ENCODE assay signal across 21 cellular contexts in genomic region chr16:9415588-9415987, GRCh38.
DNase-seq lines count a peak whose midpoint lies in the region; ATAC-seq, FAIRE-seq and TF ChIP-seq lines count a peak whose summit lies in the region.
"Had no signal": no experiment of that assay in that cellular context is flagged by ENCODE, and none has a peak within 500 bp of the region (broad histone marks: within the 10 kb centered on the region; RNA-seq: fewer than 3 reads in every experiment).

No MANE protein-coding gene starts in this region.

- H3K27ac ChIP-seq in GM23338 (ENCODE audit: low read depth) (no peak overlapping the region), WERI-Rb-1 (no peak overlapping the region), kidney (ENCODE audit: low read depth in 2 of 2, low read length in 2 of 2) (no peak overlapping the region)
- H3K27ac ChIP-seq: BLaER1 treated with 17β-estradiol and CSF1 and Interleukin-3, amounts not matched to agents 10 nM and 100 nM had no signal

- H3K4me3 ChIP-seq in GM23338 (no peak overlapping the region), WERI-Rb-1 (ENCODE audit: low read depth, low read length) (no peak overlapping the region), kidney (ENCODE audit: low read length in 2 of 2) (no peak overlapping the region)
- H3K4me3 ChIP-seq: BLaER1 treated with 17β-estradiol and CSF1 and Interleukin-3, amounts not matched to agents 10 nM and 100 nM had no signal

- no peak for FAIRE-seq in kidney (lab: Jason Lieb, UNC)
- FAIRE-seq: D721Med had no signal

- H3K27me3 Mint-ChIP-seq in GM23338 (ENCODE audit: insufficient read depth, low read depth, poor library complexity) (peaks cover 3% of the 10 kb centered on the region), neural crest cell (ENCODE audit: low read depth) (peaks cover 48% of the 10 kb centered on the region)
- no peaks in the 10 kb centered on the region for H3K27me3 Mint-ChIP-seq in activated T-helper 1 cell treated with anti-CD3 and anti-CD28 coated beads, Interleukin-12 subunit alpha, Interleukin-12 subunit beta, Interleukin-2, Interleukin-4 antibody, amounts not matched to agents 30 ng/mL and 10 ng/mL and 1 ng/mL, durations not matched to agents 14 hours and 24 hours and 36 hours (ENCODE audit: insufficient read depth)

- H3K4me3 Mint-ChIP-seq in GM23338 = no peak overlapping the region
- H3K4me3 Mint-ChIP-seq in neural crest cell = no peak overlapping the region
- no peak overlapping the region for H3K4me3 Mint-ChIP-seq in activated T-helper 1 cell treated with anti-CD3 and anti-CD28 coated beads, Interleukin-12 subunit alpha, Interleukin-12 subunit beta, Interleukin-2, Interleukin-4 antibody, amounts not matched to agents 30 ng/mL and 10 ng/mL and 1 ng/mL, durations not matched to agents 14 hours and 24 hours and 36 hours
- H3K4me3 Mint-ChIP-seq: CD8-positive, alpha-beta T cell had no signal

- H3K9me3 Mint-ChIP-seq in GM23338 = peaks cover 12% of the 10 kb centered on the region
- H3K9me3 Mint-ChIP-seq in neural crest cell = peaks cover 14% of the 10 kb centered on the region
- H3K9me3 Mint-ChIP-seq in activated T-helper 1 cell treated with anti-CD3 and anti-CD28 coated beads, Interleukin-12 subunit alpha, Interleukin-12 subunit beta, Interleukin-2, Interleukin-4 antibody, amounts not matched to agents 30 ng/mL and 10 ng/mL and 1 ng/mL, durations not matched to agents 14 hours and 24 hours and 36 hours = peaks cover 8% of the 10 kb centered on the region

- DNase-seq in NCI-H2029 (lab: John Stamatoyannopoulos, UW) = peak; percentile 19
- no peak for DNase-seq in NCI-H2029 treated with DMSO at 0.1 percent for 48 hours (lab: John Stamatoyannopoulos, UW)
- DNase-seq in GM23338 (ENCODE audit: low spot score) = peak; percentile 27
- DNase-seq in WERI-Rb-1 = peak; percentile 35
- no peak for DNase-seq in neural crest cell (ENCODE audit: low read depth, low spot score)
- DNase-seq in kidney = no peak
- DNase-seq in activated T-helper 1 cell treated with anti-CD3 and anti-CD28 coated beads, Interleukin-12 subunit alpha, Interleukin-12 subunit beta, Interleukin-2, Interleukin-4 antibody, amounts not matched to agents 30 ng/mL and 10 ng/mL and 1 ng/mL, durations not matched to agents 14 hours and 24 hours and 36 hours (ENCODE audit: low spot score) = no peak
- DNase-seq: 8988T; CD8-positive, alpha-beta T cell; DMS79; GOT3; Karpas-422; NCI-H1694; NCI-H446; NCI-H774; NK-92 treated with Interleukin-12 subunit alpha and Interleukin-12 subunit beta, amount 100 ng/mL, for 24 hours; T-helper 1 cell had no signal

- TF ChIP-seq CTCF in GM23338 (conservative IDR thresholded peaks at IDR 0.05; ENCODE audit: low read depth in 2 of 2) (peak; percentile 36 to 49), WERI-Rb-1 (IDR thresholded peaks at IDR 0.05; ENCODE audit: low read depth, low read length) (peak; percentile 43; the same call in 1 of the 2 replicates), neural crest cell (conservative IDR thresholded peaks at IDR 0.05) (no peak), kidney (IDR thresholded peaks at IDR 0.05; ENCODE audit: borderline replicate concordance, extremely low read depth, insufficient read depth) (no peak)

- H3K27ac Mint-ChIP-seq in GM23338 (no peak overlapping the region), neural crest cell (ENCODE audit: unreplicated experiment) (peak overlapping the region; percentile 62)
- H3K27ac Mint-ChIP-seq in activated T-helper 1 cell treated with anti-CD3 and anti-CD28 coated beads, Interleukin-12 subunit alpha, Interleukin-12 subunit beta, Interleukin-2, Interleukin-4 antibody, amounts not matched to agents 30 ng/mL and 10 ng/mL and 1 ng/mL, durations not matched to agents 14 hours and 24 hours and 36 hours = no peak overlapping the region
- H3K27ac Mint-ChIP-seq: CD8-positive, alpha-beta T cell had no signal

- H3K36me3 Mint-ChIP-seq in GM23338 (ENCODE audit: low read depth) (peaks cover 6% of the 10 kb centered on the region), neural crest cell (ENCODE audit: low read depth) (peaks cover 4% of the 10 kb centered on the region)
- H3K36me3 Mint-ChIP-seq in activated T-helper 1 cell treated with anti-CD3 and anti-CD28 coated beads, Interleukin-12 subunit alpha, Interleukin-12 subunit beta, Interleukin-2, Interleukin-4 antibody, amounts not matched to agents 30 ng/mL and 10 ng/mL and 1 ng/mL, durations not matched to agents 14 hours and 24 hours and 36 hours (ENCODE audit: low read depth) = no peaks in the 10 kb centered on the region
- H3K36me3 Mint-ChIP-seq: CD8-positive, alpha-beta T cell had no signal

- H2AFZ ChIP-seq in GM23338 = no peak overlapping the region

- intact Hi-C loops in kidney (cut with DNase I) = no loop called here
- intact Hi-C loops in activated T-helper 1 cell treated with anti-CD3 and anti-CD28 coated beads, Interleukin-12 subunit alpha, Interleukin-12 subunit beta, Interleukin-2, Interleukin-4 antibody, amounts not matched to agents 30 ng/mL and 10 ng/mL and 1 ng/mL, durations not matched to agents 14 hours and 24 hours and 36 hours (cut with micrococcal nuclease) = no loop called here

- no peaks in the 10 kb centered on the region for H4K20me1 ChIP-seq in GM23338 (replicated peaks; ENCODE audit: insufficient read depth)
- H4K20me1 ChIP-seq: BLaER1 treated with 17β-estradiol and CSF1 and Interleukin-3, amounts not matched to agents 10 nM and 100 nM had no signal

- no peaks in the 10 kb centered on the region for H3K4me1 Mint-ChIP-seq in GM23338
- no peaks in the 10 kb centered on the region for H3K4me1 Mint-ChIP-seq in neural crest cell
- H3K4me1 Mint-ChIP-seq in activated T-helper 1 cell treated with anti-CD3 and anti-CD28 coated beads, Interleukin-12 subunit alpha, Interleukin-12 subunit beta, Interleukin-2, Interleukin-4 antibody, amounts not matched to agents 30 ng/mL and 10 ng/mL and 1 ng/mL, durations not matched to agents 14 hours and 24 hours and 36 hours (ENCODE audit: low read depth) = no peaks in the 10 kb centered on the region

- H3K4me1 ChIP-seq in GM23338 (ENCODE audit: insufficient read depth) (no peaks in the 10 kb centered on the region), kidney (ENCODE audit: control insufficient read depth in 1 of 2, insufficient read depth in 1 of 2, low read depth in 1 of 2, low read length in 2 of 2) (no peaks in the 10 kb centered on the region)

- peak; percentile 34; the same call in 1 of the 3 replicates for ATAC-seq in GM23338
- ATAC-seq: CD8-positive, alpha-beta T cell; Panc1; SK-N-SH treated with all-trans-retinoic acid at 6 μM for 48 hours had no signal

- H3K9me3 ChIP-seq in WERI-Rb-1 (ENCODE audit: severe bottlenecking) (peaks cover 4% of the 10 kb centered on the region), kidney (ENCODE audit: control insufficient read depth in 1 of 2, low read length in 2 of 2) (peaks cover 0 to 8% of the 10 kb centered on the region in 2 donors)

- H3K9ac ChIP-seq in kidney (ENCODE audit: low read length in 2 of 2) = no peak overlapping the region
- H3K9ac ChIP-seq: BLaER1 treated with 17β-estradiol and CSF1 and Interleukin-3, amounts not matched to agents 10 nM and 100 nM had no signal

- H3K27me3 ChIP-seq in GM23338 (ENCODE audit: insufficient read depth) (no peaks in the 10 kb centered on the region), WERI-Rb-1 (ENCODE audit: insufficient read depth, low read depth, severe bottlenecking) (no peaks in the 10 kb centered on the region)
- H3K27me3 ChIP-seq: BLaER1 treated with 17β-estradiol and CSF1 and Interleukin-3, amounts not matched to agents 10 nM and 100 nM had no signal

- H3F3A ChIP-seq in GM23338 (replicated peaks; ENCODE audit: low read depth) = no peaks in the 10 kb centered on the region

- H3K4me2 ChIP-seq in GM23338 = no peak overlapping the region
- H3K4me2 ChIP-seq: BLaER1 treated with 17β-estradiol and CSF1 and Interleukin-3, amounts not matched to agents 10 nM and 100 nM had no signal

- peaks cover 3% of the 10 kb centered on the region; the same call in 1 of the 2 replicates for H3K9me2 ChIP-seq in GM23338 (ENCODE audit: insufficient read depth)

- no peaks in the 10 kb centered on the region for H3K79me2 ChIP-seq in GM23338 (replicated peaks; ENCODE audit: insufficient read depth)

- no peaks in the 10 kb centered on the region for H3K36me3 ChIP-seq in GM23338 (ENCODE audit: insufficient read depth)
- H3K36me3 ChIP-seq in WERI-Rb-1 = no peaks in the 10 kb centered on the region
- no peaks in the 10 kb centered on the region for H3K36me3 ChIP-seq in kidney (ENCODE audit: control insufficient read depth in 1 of 2, insufficient read depth in 2 of 2, low read length in 2 of 2)
- H3K36me3 ChIP-seq: BLaER1 treated with 17β-estradiol and CSF1 and Interleukin-3, amounts not matched to agents 10 nM and 100 nM had no signal

TF ChIP-seq in GM23338, 12 proteins besides CTCF, POLR2A, EP300 and RAD21:
- no peak for TF ChIP-seq POLR2AphosphoS5 (IDR thresholded peaks at IDR 0.05; ENCODE audit: low read depth)
- no peak for TF ChIP-seq STAT1 (IDR thresholded peaks at IDR 0.05; ENCODE audit: unreplicated experiment)
- TF ChIP-seq REST (IDR thresholded peaks at IDR 0.05; ENCODE audit: unreplicated experiment) = no peak
- TF ChIP-seq NANOG (IDR thresholded peaks at IDR 0.05; ENCODE audit: borderline replicate concordance) = no peak

Comparison
In these comparisons a context has a peak if more than half of its experiments do, and no peak if none do; other contexts are left out.
1. DNase-seq: peak in NCI-H2029 (single experiment), GM23338 (single experiment) and WERI-Rb-1 (single experiment); none in NCI-H2029 treated with DMSO at 0.1 percent for 48 hours (single experiment), neural crest cell (single experiment), kidney (single experiment) and activated T-helper 1 cell treated with anti-CD3 and anti-CD28 coated beads, Interleukin-12 subunit alpha, Interleukin-12 subunit beta, Interleukin-2, Interleukin-4 antibody, amounts not matched to agents 30 ng/mL and 10 ng/mL and 1 ng/mL, durations not matched to agents 14 hours and 24 hours and 36 hours (single experiment).
2. CTCF ChIP-seq: peak in GM23338 (2 of 2) and WERI-Rb-1 (single experiment); none in neural crest cell (single experiment) and kidney (single experiment).